14 cellular contexts compared by ENCODE assay signal in the genomic region with DNA sequence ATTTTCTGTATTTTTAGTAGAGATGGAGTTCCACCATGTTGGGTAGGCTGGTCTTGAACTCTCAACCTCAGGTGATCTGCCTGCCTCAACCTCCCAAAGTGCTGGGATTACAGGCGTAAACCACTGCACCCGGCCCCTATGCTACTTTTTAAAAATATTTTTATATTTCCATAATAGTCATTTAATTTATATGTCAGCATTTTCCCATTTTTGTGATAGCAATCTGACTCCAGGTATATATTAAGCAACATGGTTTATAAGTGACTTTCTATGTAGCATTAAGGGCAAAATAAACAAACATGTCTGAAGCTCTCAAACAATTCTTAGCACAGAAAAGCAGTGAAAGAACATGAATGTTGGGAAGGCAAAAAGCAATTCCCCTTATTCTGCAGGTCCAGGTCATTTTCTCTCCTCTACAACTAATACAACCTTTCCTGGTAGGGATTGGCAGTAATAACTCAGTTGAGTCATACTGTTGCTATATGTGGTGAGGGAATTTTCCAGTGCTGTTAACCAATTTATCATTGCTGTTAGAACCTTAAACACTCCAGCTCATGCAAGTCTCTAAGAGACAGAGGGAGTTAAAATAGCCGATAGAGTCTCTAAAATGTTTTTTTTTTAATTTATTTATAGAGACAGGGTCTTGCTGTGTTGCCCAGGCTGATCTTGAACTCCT. TPM values are rescaled to one million over a fixed set of nuclear protein-coding genes. Genes with fewer than 3 reads are reported as not detected.
A peak's percentile ranks its signal among the peaks of the same experiment; 100 is the strongest.
DNase-seq lines count a peak whose midpoint lies in the region; ATAC-seq, FAIRE-seq and TF ChIP-seq lines count a peak whose summit lies in the region.
"Had no signal": no experiment of that assay in that cellular context is flagged by ENCODE, and none has a peak within 500 bp of the region (broad histone marks: within the 10 kb centered on the region; RNA-seq: fewer than 3 reads in every experiment).

No MANE protein-coding gene starts in this region.

- H3K27me3 Mint-ChIP-seq in astrocyte (ENCODE audit: low read depth, unreplicated experiment) = no peaks in the 10 kb centered on the region

- H3K79me2 ChIP-seq in astrocyte (ENCODE audit: insufficient read depth, low read length) = peaks cover 17% of the 10 kb centered on the region

- peaks cover under 1% of the 10 kb centered on the region for H3K36me3 Mint-ChIP-seq in astrocyte (ENCODE audit: low read depth, unreplicated experiment)

- CTCF ChIA-PET in A549 (lab: Yijun Ruan, JAX) = interaction anchor here (0.6 to 1.5 kb wide), 4 partner anchors 12 to 90 kb away, joined by 3 read pairs; no protein-coding TSS in a partner anchor

- no peaks in the 10 kb centered on the region for H3K9me3 Mint-ChIP-seq in astrocyte (ENCODE audit: unreplicated experiment)
- H3K9me3 Mint-ChIP-seq: endodermal cell had no signal

- H3K36me3 ChIP-seq in astrocyte (ENCODE audit: insufficient read depth, low read length) = no peaks in the 10 kb centered on the region
- H3K36me3 ChIP-seq: WERI-Rb-1 had no signal

- H3K27ac ChIP-seq in A549 = peak overlapping the region; percentile 67 to 92
- H3K27ac ChIP-seq in astrocyte (ENCODE audit: low read depth, low read length) = peak overlapping the region; percentile 28
- H3K27ac ChIP-seq: WERI-Rb-1 had no signal

- peak in 1 of 2 experiments; percentile 61; a peak in 3 of 6 replicates for ATAC-seq in A549
- ATAC-seq in HG03460 (IDR thresholded peaks at IDR 0.05; ENCODE audit: unreplicated experiment) = no peak
- ATAC-seq in HG03378 (IDR thresholded peaks at IDR 0.05; ENCODE audit: unreplicated experiment) = no peak

- POLR2A ChIA-PET in A549 (lab: Yijun Ruan, JAX) = no interaction called here

- WGBS in A549 (ENCODE audit: missing lambda C conversion rate) = 57% methylated on average over 3 of the region's 3 CpGs

- TF ChIP-seq EP300 in A549 (IDR thresholded peaks at IDR 0.05) = no peak

- no peak for TF ChIP-seq CTCF in A549 (IDR thresholded peaks at IDR 0.05)
- TF ChIP-seq CTCF in astrocyte (IDR thresholded peaks at IDR 0.05; ENCODE audit: insufficient read depth, low read depth, low read length) = no peak

- H3K27me3 ChIP-seq in astrocyte (ENCODE audit: insufficient read depth, low read length) = no peaks in the 10 kb centered on the region
- H3K27me3 ChIP-seq: Peyer's patch had no signal

- no peak for TF ChIP-seq RAD21 in A549 (conservative IDR thresholded peaks at IDR 0.05 in 1 of 2, IDR thresholded peaks at IDR 0.05 in 1 of 2)

- H3K4me3 ChIP-seq in A549 (peak overlapping the region; percentile 28; the same call in 2 of the 3 replicates), astrocyte (ENCODE audit: insufficient read depth, low read depth, low read length) (no peak overlapping the region)
- H3K4me3 ChIP-seq: Peyer's patch had no signal

- TF ChIP-seq POLR2A in A549 (IDR thresholded peaks at IDR 0.05; ENCODE audit: low read length) (no peak), H54 (IDR thresholded peaks at IDR 0.05; ENCODE audit: low read depth, low read length) (no peak)

- H3K4me1 Mint-ChIP-seq in astrocyte (ENCODE audit: low read depth, unreplicated experiment) = peaks cover 28% of the 10 kb centered on the region

- DNase-seq in A549 (ENCODE audit: low read depth in 1 of 2, low spot score in 1 of 2) = peak; percentile 16 to 39
- DNase-seq in H54 (ENCODE audit: insufficient read length, low spot score) = no peak
- peak; percentile 92 for DNase-seq in astrocyte (ENCODE audit: low read depth)
- peak; percentile 71 for DNase-seq in kidney tubule cell (ENCODE audit: low spot score)
- no peak for DNase-seq in SHP77 treated with DMSO at 0.1 percent for 48 hours (lab: John Stamatoyannopoulos, UW)
- no peak for DNase-seq in stimulated activated CD4-positive, alpha-beta T cell treated with anti-CD3 and anti-CD28 coated beads, Interleukin-12 subunit alpha, Interleukin-12 subunit beta, amount 100 ng/mL, for 4 hours
- DNase-seq: endodermal cell, NCI-H146, Peyer's patch, retina, WERI-Rb-1 had no signal

- H3K4me3 Mint-ChIP-seq in astrocyte (ENCODE audit: unreplicated experiment) = no peak overlapping the region
- H3K4me3 Mint-ChIP-seq: CD14-positive monocyte, endodermal cell had no signal

- FAIRE-seq in A549 (lab: Jason Lieb, UNC) = no peak
- FAIRE-seq in H54 (lab: Jason Lieb, UNC) = peak; percentile 94
- FAIRE-seq in astrocyte (lab: Jason Lieb, UNC) = peak; percentile 90

- H3K4me1 ChIP-seq in A549 (peaks cover 75% of the 10 kb centered on the region), astrocyte (ENCODE audit: insufficient read depth, low read length) (peaks cover 45% of the 10 kb centered on the region)

- H2AFZ ChIP-seq in astrocyte (ENCODE audit: low read depth, low read length) = no peak overlapping the region

- H3K4me2 ChIP-seq in A549 = peak overlapping the region; percentile 68
- H3K4me2 ChIP-seq in astrocyte (ENCODE audit: low read length) = no peak overlapping the region

- H4K20me1 ChIP-seq in astrocyte (ENCODE audit: insufficient read depth, low read length) = no peaks in the 10 kb centered on the region

- H3K9me3 ChIP-seq in A549 = no peaks in the 10 kb centered on the region
- H3K9me3 ChIP-seq in astrocyte (ENCODE audit: insufficient read depth, low read depth, low read length) = no peaks in the 10 kb centered on the region
- H3K9me3 ChIP-seq: Peyer's patch had no signal

- H3K27ac Mint-ChIP-seq in astrocyte (ENCODE audit: unreplicated experiment) = no peak overlapping the region
- H3K27ac Mint-ChIP-seq: CD14-positive monocyte, endodermal cell had no signal

- H3K9ac ChIP-seq in astrocyte (ENCODE audit: low read length) = no peak overlapping the region

TF ChIP-seq in A549, 52 proteins besides CTCF, POLR2A, EP300 and RAD21:
- peak; percentile 71 for TF ChIP-seq MAFK (IDR thresholded peaks at IDR 0.05; ENCODE audit: partially characterized antibody)
- no peak for TF ChIP-seq FOSL2 (IDR thresholded peaks at IDR 0.05)
- TF ChIP-seq FOSL2 (CRISPR knock-in tag; IDR thresholded peaks at IDR 0.05) = peak; percentile 44; the same call in 1 of the 2 replicates
- TF ChIP-seq, protein P1, sequence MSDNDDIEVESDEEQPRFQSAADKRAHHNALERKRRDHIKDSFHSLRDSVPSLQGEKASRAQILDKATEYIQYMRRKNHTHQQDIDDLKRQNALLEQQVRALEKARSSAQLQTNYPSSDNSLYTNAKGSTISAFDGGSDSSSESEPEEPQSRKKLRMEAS (IDR thresholded peaks at IDR 0.05) = 0 out of 2 replicates have a peak, but pooled peaks have one; percentile 23
- TF ChIP-seq NR3C1 (IDR thresholded peaks at IDR 0.05) = no peak
- no peak for TF ChIP-seq CEBPB (IDR thresholded peaks at IDR 0.05)

RNA-seq across cellular contexts. Expression of a gene that starts 24.0 kb away (rescaled TPM):
- polyA plus RNA-seq in A549 (2011; rRNA removed) (81.3 and 109 TPM in 2 replicates), A549 (2017; fragmentation: RNase III; extraction: RNeasy Plus Mini Kit Qiagen cat#74134 plus additional on column Dnase treatment) (14.9 to 21.4 TPM (median 20.5 TPM) in 3 replicates)
- 10.0 and 11.1 TPM in 2 replicates for polyA plus RNA-seq in A549 (2012; cell fraction: cytosol; rRNA removed)
- 1.6 and 3.5 TPM in 2 replicates for polyA plus RNA-seq in A549 (2012; cell fraction: nucleus; rRNA removed)
- 46.7 and 48.8 TPM in 2 replicates for polyA minus RNA-seq in A549 (2011; rRNA and poly(A)+ RNA removed)
- total RNA-seq in astrocyte = 27.2 and 28.3 TPM in 2 replicates

Comparison
In these comparisons a context has a peak if more than half of its experiments do, and no peak if none do; other contexts are left out.
1. DNase-seq: peak in A549 (2 of 2), astrocyte (single experiment) and kidney tubule cell (single experiment); none in H54 (single experiment), SHP77 treated with DMSO at 0.1 percent for 48 hours (single experiment) and stimulated activated CD4-positive, alpha-beta T cell treated with anti-CD3 and anti-CD28 coated beads, Interleukin-12 subunit alpha, Interleukin-12 subunit beta, amount 100 ng/mL, for 4 hours (single experiment).